In the genomic region with DNA sequence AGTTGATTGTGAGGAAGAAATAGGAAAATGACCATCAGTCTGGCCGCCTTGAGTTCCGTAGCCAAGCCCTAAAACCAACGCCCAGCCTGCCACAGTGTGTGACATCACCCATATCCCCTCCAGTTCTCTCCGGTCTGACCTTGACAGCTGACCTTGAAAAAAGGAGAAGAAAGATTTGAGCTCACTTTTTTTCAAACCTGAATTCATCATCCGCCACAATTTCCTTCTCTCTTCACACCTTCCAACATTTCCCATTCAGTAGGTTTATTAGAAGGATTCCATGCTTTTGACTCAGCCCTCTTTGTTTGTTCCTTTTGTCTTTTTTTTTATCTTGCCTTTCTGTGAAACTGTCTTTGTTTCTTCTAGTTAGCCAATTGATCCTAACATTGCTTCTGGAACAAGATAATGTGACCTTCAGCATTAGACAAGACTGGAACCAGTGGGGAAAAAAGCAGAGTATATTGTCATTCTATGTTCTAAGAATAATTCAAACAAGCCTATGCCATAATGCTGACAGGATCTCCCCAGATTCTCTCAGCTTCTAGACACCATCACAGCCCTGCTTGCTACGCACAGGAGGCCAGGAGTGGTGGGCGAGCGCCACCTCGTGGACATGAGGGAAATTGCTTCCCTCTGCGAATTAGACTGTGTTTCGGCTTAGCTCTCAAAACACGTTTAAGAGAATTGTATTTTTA, we compare ENCODE assay signal across 1 cellular context.
A peak's percentile ranks its signal among the peaks of the same experiment; 100 is the strongest.
TF ChIP-seq lines count a peak whose summit lies in the region.

No MANE protein-coding gene starts in this region.

TF ChIP-seq in H1, 55 proteins besides CTCF, POLR2A, EP300 and RAD21:
- TF ChIP-seq MAFK (IDR thresholded peaks at IDR 0.05; ENCODE audit: low read depth, low read length), result peak; percentile 21; the same call in 1 of the 2 replicates
- TF ChIP-seq, protein P1, sequence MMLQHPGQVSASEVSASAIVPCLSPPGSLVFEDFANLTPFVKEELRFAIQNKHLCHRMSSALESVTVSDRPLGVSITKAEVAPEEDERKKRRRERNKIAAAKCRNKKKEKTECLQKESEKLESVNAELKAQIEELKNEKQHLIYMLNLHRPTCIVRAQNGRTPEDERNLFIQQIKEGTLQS (IDR thresholded peaks at IDR 0.05; ENCODE audit: insufficient read depth, low read depth, low read length), result no peak
